Comparison of ENCODE assay signal across 39 cellular contexts in the genomic region with DNA sequence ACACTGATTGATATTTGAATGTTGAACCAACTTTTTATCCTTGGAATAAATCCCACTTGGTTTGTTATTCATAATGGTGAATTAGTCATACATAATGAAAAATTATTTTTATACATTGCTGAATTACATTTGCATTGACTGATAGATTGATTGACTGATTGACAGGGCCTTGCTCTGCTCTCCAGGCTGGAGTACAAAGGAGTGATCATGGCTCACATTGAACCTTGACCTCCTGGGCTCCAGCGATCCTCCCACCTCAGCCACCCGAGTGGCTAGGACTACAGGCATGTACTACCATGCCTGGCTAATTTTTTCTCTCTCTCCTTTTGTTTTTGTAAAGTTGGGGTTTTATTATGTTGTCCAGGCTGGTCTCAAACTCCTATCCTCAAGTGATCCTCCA.
"Had no signal": no experiment of that assay in that cellular context is flagged by ENCODE, and none has a peak within 500 bp of the region (broad histone marks: within the 10 kb centered on the region; RNA-seq: fewer than 3 reads in every experiment).

No MANE protein-coding gene starts in this region.

- H3K9me3 Mint-ChIP-seq: central memory CD8-positive, alpha-beta T cell had no signal

- H3K36me3 ChIP-seq: adrenal gland, ascending aorta, brain microvascular endothelial cell, breast epithelium, cardiac muscle cell had no signal

- H3K9me3 ChIP-seq: adrenal gland, body of pancreas, breast epithelium had no signal

- H3K27ac ChIP-seq: adrenal gland, ascending aorta, body of pancreas, brain microvascular endothelial cell, breast epithelium, cardiac muscle cell had no signal

- H3K36me3 Mint-ChIP-seq: activated naive CD4-positive, alpha-beta T cell treated with anti-CD3 and anti-CD28 coated beads, Interleukin-2, amount 10 ng/mL, durations not matched to agents 7 days and 5 days; activated naive CD4-positive, alpha-beta T cell treated with anti-CD3 and anti-CD28 coated beads, Interleukin-2, amount 50 U/mL, for 24 hours; activated naive CD8-positive, alpha-beta T cell; activated naive CD8-positive, alpha-beta T cell treated with anti-CD3 and anti-CD28 coated beads for 36 hours; activated naive CD8-positive, alpha-beta T cell treated with anti-CD3 and anti-CD28 coated beads, Interleukin-2, amount 10 ng/mL, durations not matched to agents 7 days and 5 days had no signal

- H3K27me3 Mint-ChIP-seq: activated naive CD4-positive, alpha-beta T cell treated with anti-CD3 and anti-CD28 coated beads, Interleukin-2, amount 10 ng/mL, durations not matched to agents 7 days and 5 days; brain had no signal

- H3K4me3 ChIP-seq: adrenal gland, ascending aorta, body of pancreas, breast epithelium, cardiac muscle cell had no signal

- H3K4me1 ChIP-seq: adrenal gland, ascending aorta, body of pancreas, breast epithelium had no signal

- H3K4me3 Mint-ChIP-seq: activated naive CD4-positive, alpha-beta T cell treated with anti-CD3 and anti-CD28 coated beads for 36 hours; activated naive CD4-positive, alpha-beta T cell treated with anti-CD3 and anti-CD28 coated beads, Interleukin-2, amount 10 ng/mL, durations not matched to agents 7 days and 5 days; activated naive CD4-positive, alpha-beta T cell treated with anti-CD3 and anti-CD28 coated beads, Interleukin-2, amount 50 U/mL, for 24 hours; activated naive CD8-positive, alpha-beta T cell; activated naive CD8-positive, alpha-beta T cell treated with anti-CD3 and anti-CD28 coated beads for 36 hours; activated naive CD8-positive, alpha-beta T cell treated with anti-CD3 and anti-CD28 coated beads, Interleukin-2, amount 10 ng/mL, durations not matched to agents 7 days and 5 days; activated naive CD8-positive, alpha-beta T cell treated with anti-CD3 and anti-CD28 coated beads, Interleukin-2, amount 50 U/mL, for 24 hours; activated T-cell treated with anti-CD3 and anti-CD28 coated beads, Interleukin-2, amount 50 U/mL, for 24 hours; activated T-cell treated with anti-CD3 and anti-CD28 coated beads, Interleukin-2, amount 50 U/mL, for 4 hours; activated T-cell treated with anti-CD3 and anti-CD28 coated beads, Interleukin-2, amount 50 U/mL, for 72 hours; activated T-helper 1 cell treated with anti-CD3 and anti-CD28 coated beads, Interleukin-12 subunit alpha, Interleukin-12 subunit beta, Interleukin-2, Interleukin-4 antibody, amounts not matched to agents 30 ng/mL and 10 ng/mL and 1 ng/mL, durations not matched to agents 14 hours and 24 hours and 36 hours; activated T-helper 17 cell treated with anti-CD3 and anti-CD28 coated beads, Interleukin-2, amount 50 U/mL, for 72 hours; brain; central memory CD8-positive, alpha-beta T cell had no signal

- H3K4me1 Mint-ChIP-seq: activated naive CD4-positive, alpha-beta T cell treated with anti-CD3 and anti-CD28 coated beads, Interleukin-2, amount 10 ng/mL, durations not matched to agents 7 days and 5 days; activated naive CD4-positive, alpha-beta T cell treated with anti-CD3 and anti-CD28 coated beads, Interleukin-2, amount 50 U/mL, for 24 hours; activated naive CD8-positive, alpha-beta T cell treated with anti-CD3 and anti-CD28 coated beads for 36 hours; activated naive CD8-positive, alpha-beta T cell treated with anti-CD3 and anti-CD28 coated beads, Interleukin-2, amount 10 ng/mL, durations not matched to agents 7 days and 5 days; activated naive CD8-positive, alpha-beta T cell treated with anti-CD3 and anti-CD28 coated beads, Interleukin-2, amount 50 U/mL, for 24 hours; activated T-helper 17 cell treated with anti-CD3 and anti-CD28 coated beads, Interleukin-2, amount 50 U/mL, for 72 hours; brain; central memory CD8-positive, alpha-beta T cell had no signal

- ATAC-seq: activated naive CD4-positive, alpha-beta T cell treated with anti-CD3 and anti-CD28 coated beads, Interleukin-2, amount 50 U/mL, for 72 hours; activated naive CD8-positive, alpha-beta T cell treated with anti-CD3 and anti-CD28 coated beads, Interleukin-2, amount 50 U/mL, for 24 hours; activated T-cell treated with anti-CD3 and anti-CD28 coated beads, Interleukin-2, amount 50 U/mL, for 4 hours; activated T-cell treated with anti-CD3 and anti-CD28 coated beads, Interleukin-2, amount 50 U/mL, for 72 hours; activated T-helper 17 cell treated with anti-CD3 and anti-CD28 coated beads, Interleukin-2, amount 50 U/mL, for 72 hours; body of pancreas had no signal

- H3K27ac Mint-ChIP-seq: activated naive CD4-positive, alpha-beta T cell treated with anti-CD3 and anti-CD28 coated beads for 36 hours; activated naive CD4-positive, alpha-beta T cell treated with anti-CD3 and anti-CD28 coated beads, Interleukin-2, amount 10 ng/mL, durations not matched to agents 7 days and 5 days; activated naive CD4-positive, alpha-beta T cell treated with anti-CD3 and anti-CD28 coated beads, Interleukin-2, amount 50 U/mL, for 24 hours; activated naive CD4-positive, alpha-beta T cell treated with anti-CD3 and anti-CD28 coated beads, Interleukin-2, amount 50 U/mL, for 72 hours; activated naive CD8-positive, alpha-beta T cell; activated naive CD8-positive, alpha-beta T cell treated with anti-CD3 and anti-CD28 coated beads for 36 hours; activated naive CD8-positive, alpha-beta T cell treated with anti-CD3 and anti-CD28 coated beads, Interleukin-2, amount 10 ng/mL, durations not matched to agents 7 days and 5 days; activated naive CD8-positive, alpha-beta T cell treated with anti-CD3 and anti-CD28 coated beads, Interleukin-2, amount 50 U/mL, for 24 hours; activated T-cell treated with anti-CD3 and anti-CD28 coated beads, Interleukin-2, amount 50 U/mL, for 24 hours; activated T-cell treated with anti-CD3 and anti-CD28 coated beads, Interleukin-2, amount 50 U/mL, for 72 hours; activated T-helper 1 cell treated with anti-CD3 and anti-CD28 coated beads, Interleukin-12 subunit alpha, Interleukin-12 subunit beta, Interleukin-2, Interleukin-4 antibody, amounts not matched to agents 30 ng/mL and 10 ng/mL and 1 ng/mL, durations not matched to agents 14 hours and 24 hours and 36 hours; activated T-helper 17 cell treated with anti-CD3 and anti-CD28 coated beads, Interleukin-2, amount 50 U/mL, for 72 hours; activated T-helper 2 cell treated with anti-CD3 and anti-CD28 coated beads, Interferon-gamma antibody, Interleukin-2, Interleukin-4, amounts not matched to agents 10 μg/mL and 5 μg/mL and 100 μg/mL, durations not matched to agents 14 hours and 24 hours and 36 hours; brain had no signal

- FAIRE-seq: astrocyte, bronchial epithelial cell had no signal

- H3K27me3 ChIP-seq: adrenal gland, ascending aorta, body of pancreas, brain microvascular endothelial cell, breast epithelium, cardiac muscle cell had no signal

- DNase-seq: activated effector memory CD4-positive, alpha-beta T cell treated with anti-CD3 and anti-CD28 coated beads, Interleukin-2, amount 50 U/mL, for 16 hours; activated effector memory CD4-positive, alpha-beta T cell treated with Interleukin-2 at 50 U/mL for 16 hours; activated gamma-delta T cell; activated gamma-delta T cell treated with Interleukin-2 at 50 U/mL for 16 hours; activated naive CD4-positive, alpha-beta T cell; activated naive CD4-positive, alpha-beta T cell treated with anti-CD3 and anti-CD28 coated beads for 36 hours; activated naive CD4-positive, alpha-beta T cell treated with anti-CD3 and anti-CD28 coated beads, Interleukin-2, amount 10 ng/mL, durations not matched to agents 7 days and 5 days; activated naive CD4-positive, alpha-beta T cell treated with anti-CD3 and anti-CD28 coated beads, Interleukin-2, amount 50 U/mL, for 16 hours; activated naive CD4-positive, alpha-beta T cell treated with Interleukin-2 at 50 U/mL for 16 hours; activated naive CD8-positive, alpha-beta T cell treated with anti-CD3 and anti-CD28 coated beads for 36 hours; activated naive CD8-positive, alpha-beta T cell treated with anti-CD3 and anti-CD28 coated beads, Interleukin-2, amount 10 ng/mL, durations not matched to agents 7 days and 5 days; activated naive CD8-positive, alpha-beta T cell treated with anti-CD3 and anti-CD28 coated beads, Interleukin-2, amount 50 U/mL, for 24 hours; activated T-cell treated with anti-CD3 and anti-CD28 coated beads, Interleukin-2, amount 50 U/mL, for 1 hour; activated T-cell treated with anti-CD3 and anti-CD28 coated beads, Interleukin-2, amount 50 U/mL, for 24 hours; activated T-cell treated with anti-CD3 and anti-CD28 coated beads, Interleukin-2, amount 50 U/mL, for 4 hours; activated T-cell treated with anti-CD3 and anti-CD28 coated beads, Interleukin-2, amount 50 U/mL, for 48 hours; activated T-cell treated with anti-CD3 and anti-CD28 coated beads, Interleukin-2, amount 50 U/mL, for 72 hours; adrenal gland; amniotic stem cell; amygdala; anterior cingulate cortex; aorta; body of pancreas; brain microvascular endothelial cell; caudate nucleus; central memory CD4-positive, alpha-beta T cell had no signal
